Comparison of ENCODE assay signal across 8 cellular contexts in genomic region chr6:41591859-41592502, GRCh38. TPM values are rescaled to one million over a fixed set of nuclear protein-coding genes. Genes with fewer than 3 reads are reported as not detected.
DNase-seq lines count a peak whose midpoint lies in the region; ATAC-seq and TF ChIP-seq lines count a peak whose summit lies in the region.

No MANE protein-coding gene starts in this region.

- no peak overlapping the region for H3K9ac ChIP-seq in GM23248

- no peaks in the 10 kb centered on the region for H3K9me3 Mint-ChIP-seq in memory B cell

- no peaks in the 10 kb centered on the region for H3K36me3 ChIP-seq in GM23248 (ENCODE audit: low read depth)

- no peaks in the 10 kb centered on the region for H3K79me2 ChIP-seq in GM23248 (ENCODE audit: insufficient read depth)

- no peaks in the 10 kb centered on the region for H3K27me3 ChIP-seq in GM23248 (replicated peaks; ENCODE audit: insufficient read depth)
- no peaks in the 10 kb centered on the region for H3K27me3 ChIP-seq in dorsolateral prefrontal cortex

- in situ Hi-C loops in GM23248 (cut with MboI) = loop anchor here (25.0 kb wide), 1 partner anchor 180 kb away; no protein-coding TSS in a partner anchor

- no peak overlapping the region for H2AFZ ChIP-seq in GM23248

- no peak overlapping the region for H3K4me3 ChIP-seq in AG09309 (ENCODE audit: control insufficient read depth, low read depth, low read length)
- H3K4me3 ChIP-seq in GM23248 = no peak overlapping the region
- H3K4me3 ChIP-seq in dorsolateral prefrontal cortex = no peak overlapping the region

- no peak overlapping the region for H3K4me2 ChIP-seq in GM23248 (ENCODE audit: unreplicated experiment)

- WGBS in GM23248 (ENCODE audit: low coverage in 1 of 2, low lambda C conversion rate in 2 of 2, missing lambda C conversion rate in 2 of 2), 2 experiments = 4 to 10% methylated on average over 5 to 7 of the region's 7 CpGs

- H3K9me2 ChIP-seq in GM23248 (ENCODE audit: insufficient read depth) = no peaks in the 10 kb centered on the region

- peaks cover 12% of the 10 kb centered on the region for H3K36me3 Mint-ChIP-seq in memory B cell

- H3F3A ChIP-seq in GM23248 (ENCODE audit: insufficient read depth) = peaks cover 9% of the 10 kb centered on the region

- no peaks in the 10 kb centered on the region for H4K20me1 ChIP-seq in GM23248 (ENCODE audit: insufficient read depth)

- H3K27ac ChIP-seq in GM23248 (no peak overlapping the region), dorsolateral prefrontal cortex (peak overlapping the region in 1 of 59 donors; percentile 19)

- no peak overlapping the region for H3K27ac Mint-ChIP-seq in memory B cell

- intact Hi-C loops in dorsolateral prefrontal cortex (cut with DNase I) = loop anchor here (1.0 to 2.0 kb wide), 5 partner anchors 45 to 223 kb away; partner anchors contain the start of gene FOXP4 (in 1 of the 2)

- H3K4me1 Mint-ChIP-seq in memory B cell = peaks cover 2% of the 10 kb centered on the region

- TF ChIP-seq CTCF in AG09309 (IDR thresholded peaks at IDR 0.05; ENCODE audit: control insufficient read depth, insufficient read depth, low read depth, low read length, missing control alignments) (peak; percentile 92), dorsolateral prefrontal cortex (IDR thresholded peaks at IDR 0.05 in 54 of 56, conservative IDR thresholded peaks at IDR 0.05 in 2 of 56; ENCODE audit: low read depth in 1 of 56, partially characterized antibody in 56 of 56) (peak; percentile 83 to 98 (median 94))

- no peaks in the 10 kb centered on the region for H3K9me3 ChIP-seq in GM23248 (ENCODE audit: low read depth)

- no peaks in the 10 kb centered on the region for H3K27me3 Mint-ChIP-seq in memory B cell

- ATAC-seq in memory B cell (ENCODE audit: low read depth) (peak; percentile 82), GM19455 (IDR thresholded peaks at IDR 0.05; ENCODE audit: unreplicated experiment) (no peak)

- no peak overlapping the region for H3K4me3 Mint-ChIP-seq in memory B cell

- H3K4me1 ChIP-seq in GM23248 (ENCODE audit: insufficient read depth) = peaks cover 12% of the 10 kb centered on the region

- no peak for DNase-seq in AG09309 (ENCODE audit: low read depth)
- DNase-seq in GM23248 = peak; percentile 55
- DNase-seq in NCI-H748 treated with DMSO at 0.1 percent for 48 hours (lab: John Stamatoyannopoulos, UW) = peak; percentile 39
- DNase-seq in activated CD4-positive, alpha-beta T cell treated with anti-CD3 and anti-CD28 coated beads, Interleukin-2, amount 50 U/mL, for 48 hours = peak; percentile 84 to 86
- DNase-seq in dorsolateral prefrontal cortex = peak in 9 of 10 donors; percentile 70 to 84 (median 79)
- DNase-seq in memory B cell (ENCODE audit: low spot score in 2 of 2) = peak; percentile 85 to 86
- DNase-seq in stimulated activated CD8-positive, alpha-beta memory T cell treated with anti-CD3 and anti-CD28 coated beads, Interleukin-15, amount 100 ng/mL, for 48 hours (ENCODE audit: low read depth in 2 of 2) = peak; percentile 46 to 52

RNA-seq across cellular contexts. Expression of gene FOXP4, which starts 45.8 kb away (rescaled TPM):
- total RNA-seq in GM23248 (2014; rRNA removed; shearing (Covaris generic)) = 3.9 and 5.4 TPM in 2 replicates
- polyA plus RNA-seq in GM23248 (2016; fragmentation: Nextera tagmentation; extraction: Ambion mirVana) = 1.1 and 1.4 TPM in 2 replicates
- total RNA-seq in dorsolateral prefrontal cortex = 10 to 100 TPM; 19.2 to 35.8 (median 25.0) TPM

RNA-seq across cellular contexts. Expression of gene MDFI, which starts 46.3 kb away (rescaled TPM):
- 1.4 TPM in 1 of 2 replicates, not detected in the other for total RNA-seq in GM23248 (2014; rRNA removed; shearing (Covaris generic))
- polyA plus RNA-seq in GM23248 (2016; fragmentation: Nextera tagmentation; extraction: Ambion mirVana) = not detected in 2 replicates
- 10 to 100 TPM in 1 of 120 experiments, 1 to 10 TPM in 100, under 1 TPM in 18, not detected in 1; 0.46 to 11.7 (median 2.2) TPM for total RNA-seq in dorsolateral prefrontal cortex
